Comparison of ENCODE assay signal across 1 cellular context in the genomic region with DNA sequence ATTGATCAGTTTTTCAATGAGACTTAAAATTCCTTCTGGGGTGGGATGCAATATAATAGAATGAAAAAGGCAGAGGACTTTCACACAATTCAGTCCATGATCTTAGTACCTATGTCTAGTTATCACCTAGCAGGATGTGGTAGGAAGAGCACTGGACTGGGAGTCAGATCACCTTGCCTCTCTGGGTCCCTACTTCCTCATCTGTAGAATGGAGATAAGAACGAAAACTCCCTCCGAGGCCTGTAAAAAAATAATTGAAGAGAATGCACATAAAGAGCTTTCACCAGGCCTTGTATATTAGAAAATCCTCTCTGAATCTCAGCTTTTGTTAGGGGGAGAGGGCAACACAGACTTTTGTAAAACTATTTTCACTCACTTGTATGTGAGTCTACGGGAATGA.
A peak's percentile ranks its signal among the peaks of the same experiment; 100 is the strongest.
TF ChIP-seq lines count a peak whose summit lies in the region.

No MANE protein-coding gene starts in this region.

TF ChIP-seq in HepG2, 621 proteins besides CTCF, POLR2A, EP300 and RAD21:
- TF ChIP-seq ATAD3A (CRISPR knock-in tag; IDR thresholded peaks at IDR 0.05) (no peak), ONECUT2 (CRISPR knock-in tag; IDR thresholded peaks at IDR 0.05) (no peak)
- TF ChIP-seq, protein P1, sequence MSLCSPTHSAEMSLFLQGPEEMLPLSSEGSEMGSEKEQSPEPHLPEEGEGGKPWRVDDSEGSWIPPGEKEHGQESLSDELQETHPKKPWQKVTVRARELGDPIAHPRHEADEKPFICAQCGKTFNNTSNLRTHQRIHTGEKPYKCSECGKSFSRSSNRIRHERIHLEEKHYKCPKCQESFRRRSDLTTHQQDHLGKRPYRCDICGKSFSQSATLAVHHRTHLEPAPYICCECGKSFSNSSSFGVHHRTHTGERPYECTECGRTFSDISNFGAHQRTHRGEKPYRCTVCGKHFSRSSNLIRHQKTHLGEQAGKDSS (CRISPR knock-in tag; IDR thresholded peaks at IDR 0.05; ENCODE audit: borderline replicate concordance, low read depth): 0 out of 2 replicates have a peak, but pooled peaks have one; percentile 60
